8 cellular contexts compared by ENCODE assay signal in genomic region chr17:74431568-74432483, GRCh38. TPM values are rescaled to one million over a fixed set of nuclear protein-coding genes. Genes with fewer than 3 reads are reported as not detected.
A peak's percentile ranks its signal among the peaks of the same experiment; 100 is the strongest.
DNase-seq lines count a peak whose midpoint lies in the region; ATAC-seq, FAIRE-seq and TF ChIP-seq lines count a peak whose summit lies in the region.

GPRC5C (plus strand) TSS chr17:74432088; CDS start chr17:74439777, 7,689 bp downstream.

- CTCF ChIA-PET in MCF 10A (lab: Yijun Ruan, JAX), result no interaction called here

- no peaks in the 10 kb centered on the region for H3K36me3 ChIP-seq in keratinocyte (ENCODE audit: control insufficient read depth in 2 of 2, extremely low read depth in 1 of 2, insufficient read depth in 2 of 2, low read length in 2 of 2)

- DNase-seq in Caki2 (ENCODE audit: low read depth) (peak; percentile 96), HuH-7 (ENCODE audit: low spot score) (peak; percentile 97), SW480 (ENCODE audit: low spot score) (peak; percentile 90), MCF 10A (ENCODE audit: unreplicated experiment) (peak; percentile 91), keratinocyte (ENCODE audit: low read depth, low spot score) (no peak), GDM1 (lab: John Stamatoyannopoulos, UW) (no peak)
- peak; percentile 75 for DNase-seq in stimulated activated CD4-positive, alpha-beta T cell treated with anti-CD3 and anti-CD28 coated beads, Interleukin-15, amount 100 ng/mL, for 24 hours

- peak within 1 kb of the TSS; percentile 47 to 72 (median 52) for H3K4me3 ChIP-seq in keratinocyte (ENCODE audit: control insufficient read depth in 2 of 3, extremely low read depth in 1 of 3, insufficient read depth in 2 of 3, low read depth in 1 of 3, low read length in 3 of 3)

- in situ Hi-C loops in Caki2 (cut with HindIII; ENCODE audit: low pct_unique_long_range_greater_than_20kb, low sequenced_read_pairs), result no loop called here

- H3K4me3 Mint-ChIP-seq in MCF 10A (ENCODE audit: unreplicated experiment), result peak within 1 kb of the TSS; percentile 88

- no peaks in the 10 kb centered on the region for H3K9me3 ChIP-seq in keratinocyte (ENCODE audit: control insufficient read depth, low read depth, low read length)

- intact Hi-C loops in MCF 10A (cut with micrococcal nuclease), result loop anchor here (1.0 kb wide), 1 partner anchor 12 kb away; no protein-coding TSS in a partner anchor

- no peaks in the 10 kb centered on the region for H4K20me1 ChIP-seq in keratinocyte (ENCODE audit: control insufficient read depth, extremely low read depth, insufficient read depth, low read length)

- peak; percentile 55 for FAIRE-seq in keratinocyte (lab: Jason Lieb, UNC)

- peak within 1 kb of the TSS; percentile 69 for H3K4me2 ChIP-seq in keratinocyte (ENCODE audit: control insufficient read depth, extremely low read depth, insufficient read depth, low read depth, low read length)

- H3K9ac ChIP-seq in keratinocyte (ENCODE audit: control insufficient read depth, extremely low read depth, insufficient read depth, low read length), result peak within 1 kb of the TSS; percentile 88

- peak within 1 kb of the TSS; percentile 83 for H3K27ac ChIP-seq in keratinocyte (ENCODE audit: control insufficient read depth, insufficient read depth, low read length)

- no peak for TF ChIP-seq CTCF in MCF 10A (IDR thresholded peaks at IDR 0.05; ENCODE audit: unreplicated experiment)
- no peak for TF ChIP-seq CTCF in keratinocyte (optimal IDR thresholded peaks at IDR 0.05 in 1 of 3, IDR thresholded peaks at IDR 0.05 in 1 of 3, conservative IDR thresholded peaks at IDR 0.05 in 1 of 3; ENCODE audit: extremely low read depth in 1 of 3, insufficient read depth in 2 of 3, low read length in 3 of 3)

- no peaks in the 10 kb centered on the region for H3K9me3 Mint-ChIP-seq in MCF 10A (ENCODE audit: unreplicated experiment)

- no peaks in the 10 kb centered on the region for H3K27me3 Mint-ChIP-seq in MCF 10A (ENCODE audit: insufficient read depth, unreplicated experiment)

- dilution Hi-C loops in keratinocyte (cut with MboI; ENCODE audit: extremely low pct_ligation_motif_present, low sequenced_read_pairs), result no loop called here

- peak within 1 kb of the TSS; percentile 83 for H2AFZ ChIP-seq in keratinocyte (ENCODE audit: control insufficient read depth, low read length)

- no peak for ATAC-seq in HG03521 (IDR thresholded peaks at IDR 0.05; ENCODE audit: unreplicated experiment)

- H3K4me1 Mint-ChIP-seq in MCF 10A (ENCODE audit: insufficient read depth, unreplicated experiment), result peaks cover 32% of the 10 kb centered on the region

- BruUV-seq in MCF 10A (replicated peaks; lab: Mats Ljungman, UMichigan), result no TSS peak

- H3K27ac Mint-ChIP-seq in MCF 10A (ENCODE audit: low read depth, unreplicated experiment), result peak within 1 kb of the TSS; percentile 98

- no peaks in the 10 kb centered on the region for H3K27me3 ChIP-seq in keratinocyte (ENCODE audit: control insufficient read depth, extremely low read depth, insufficient read depth, low read length)

- POLR2A ChIA-PET in MCF 10A (lab: Yijun Ruan, JAX), result interaction anchor here (0.8 to 3.6 kb wide), 9 partner anchors 10 to 441 kb away, joined by 3 to 43 read pairs (median 9); partner anchors contain the start of genes FDXR and TTYH2

- H3K9me1 ChIP-seq in keratinocyte (ENCODE audit: control insufficient read depth, extremely low read depth, insufficient read depth, low read length), result peaks cover 3% of the 10 kb centered on the region

- H3K36me3 Mint-ChIP-seq in MCF 10A (ENCODE audit: insufficient read depth, unreplicated experiment), result peaks cover 14% of the 10 kb centered on the region

- H3K4me1 ChIP-seq in keratinocyte (ENCODE audit: control insufficient read depth, extremely low read depth, insufficient read depth, low read length), result peaks cover 29% of the 10 kb centered on the region

- H3K79me2 ChIP-seq in keratinocyte (ENCODE audit: control insufficient read depth, insufficient read depth, low read length), result no peaks in the 10 kb centered on the region

RNA-seq across cellular contexts. Expression of gene GPRC5C, which starts in this region (rescaled TPM):
- 328 and 424 TPM in 2 replicates for total RNA-seq in Caki2 (2014; rRNA removed; shearing (Covaris generic); ENCODE audit: low replicate concordance)
- total RNA-seq in MCF 10A (2022), result 17.7 and 20.6 TPM in 2 replicates
- 14.2 to 41.2 TPM (median 24.2 TPM) in 3 replicates for polyA plus RNA-seq in keratinocyte
- polyA plus RNA-seq in keratinocyte (2011; ENCODE audit: low read depth), result 14.0 TPM
- 10.4 and 20.2 TPM in 2 replicates for polyA plus RNA-seq in keratinocyte (2011; cell fraction: cytosol; rRNA removed)
- polyA plus RNA-seq in keratinocyte (2011; cell fraction: nucleus; rRNA removed), result 36.1 and 47.8 TPM in 2 replicates
- polyA plus RNA-seq in keratinocyte (2012; ENCODE audit: low replicate concordance), result 13.5 and 18.1 TPM in 2 replicates
- 20.2 to 42.0 TPM (median 31.6 TPM) in 3 replicates for polyA minus RNA-seq in keratinocyte
- 41.1 TPM for polyA minus RNA-seq in keratinocyte (2011; cell fraction: cytosol; rRNA and poly(A)+ RNA removed)
- polyA minus RNA-seq in keratinocyte (2011; cell fraction: nucleus; rRNA and poly(A)+ RNA removed), result 51.3 and 59.7 TPM in 2 replicates

Comparison
In these comparisons a context has a peak if more than half of its experiments do, and no peak if none do; other contexts are left out.
1. RNA of gene GPRC5C (total RNA-seq): 328 to 424 TPM in Caki2; 17.7 to 20.6 TPM in MCF 10A; every median in the first group is over 10 times any median in the second.
2. DNase-seq: peak in Caki2 (single experiment), HuH-7 (single experiment), SW480 (single experiment), MCF 10A (single experiment) and stimulated activated CD4-positive, alpha-beta T cell treated with anti-CD3 and anti-CD28 coated beads, Interleukin-15, amount 100 ng/mL, for 24 hours (single experiment); none in keratinocyte (single experiment) and GDM1 (single experiment).